13 cellular contexts compared by ENCODE assay signal in genomic region chr11:91081440-91082088, GRCh38.
DNase-seq lines count a peak whose midpoint lies in the region; ATAC-seq, FAIRE-seq and TF ChIP-seq lines count a peak whose summit lies in the region.
"Had no signal": no experiment of that assay in that cellular context is flagged by ENCODE, and none has a peak within 500 bp of the region (broad histone marks: within the 10 kb centered on the region; RNA-seq: fewer than 3 reads in every experiment).

No MANE protein-coding gene starts in this region.

- intact Hi-C loops in psoas muscle (cut with DNase I), result no loop called here
- intact Hi-C loops in HepG2 (cut with micrococcal nuclease; ENCODE audit: unreplicated experiment), result no loop called here

- WGBS in psoas muscle, 3 donors, result 32 to 43% (median 33%) methylated on average over 4 of the region's 4 CpGs
- WGBS in HepG2 (ENCODE audit: low lambda C conversion rate), result 7% methylated on average over 4 of the region's 4 CpGs

- FAIRE-seq in HepG2 (lab: Jason Lieb, UNC), result no peak

- H3K9me3 ChIP-seq in Karpas-422 (ENCODE audit: low read length) (no peaks in the 10 kb centered on the region), SJCRH30 (replicated peaks) (no peaks in the 10 kb centered on the region), psoas muscle (no peaks in the 10 kb centered on the region), HepG2 (ENCODE audit: low read length) (no peaks in the 10 kb centered on the region)

- H3K27me3 ChIP-seq in Karpas-422 (ENCODE audit: low read length) (no peaks in the 10 kb centered on the region), SJCRH30 (no peaks in the 10 kb centered on the region), psoas muscle (ENCODE audit: insufficient read depth in 3 of 3, low read length in 2 of 3) (no peaks in the 10 kb centered on the region), HepG2 (ENCODE audit: control insufficient read depth in 1 of 2, insufficient read depth in 2 of 2, low read length in 2 of 2) (no peaks in the 10 kb centered on the region)

- no peaks in the 10 kb centered on the region for H3K79me2 ChIP-seq in Karpas-422 (ENCODE audit: low read length)
- H3K79me2 ChIP-seq in HepG2 (ENCODE audit: insufficient read depth, low read length), result no peaks in the 10 kb centered on the region

- DNase-seq in Karpas-422 (peak; percentile 76), SJCRH30 (peak; percentile 71 to 87), foreskin fibroblast (peak; percentile 64 to 75), psoas muscle (peak; percentile 45 to 54), hypothalamus (lab: John Stamatoyannopoulos, UW) (no peak), cerebellum (ENCODE audit: low spot score) (no peak), HepG2 (ENCODE audit: low spot score) (no peak)
- DNase-seq: DMS79 treated with DMSO at 0.1 percent for 48 hours, NCI-H2029, posterior cingulate gyrus, T1000 had no signal

- H3K4me1 ChIP-seq in Karpas-422 (ENCODE audit: low read length) (peaks cover 69% of the 10 kb centered on the region), SJCRH30 (peaks cover 16% of the 10 kb centered on the region), psoas muscle (no peaks in the 10 kb centered on the region), HepG2 (ENCODE audit: insufficient read depth, low read length) (no peaks in the 10 kb centered on the region)

- no peak for TF ChIP-seq RAD21 in HepG2 (CRISPR knock-in tag; IDR thresholded peaks at IDR 0.05)

- TF ChIP-seq POLR2A in HepG2 (IDR thresholded peaks at IDR 0.05; ENCODE audit: insufficient read depth in 1 of 2, low read depth in 2 of 2, low read length in 2 of 2), result no peak

- H2AFZ ChIP-seq in Karpas-422 (ENCODE audit: low read length) (peak overlapping the region; percentile 32; the same call in 1 of the 2 replicates), HepG2 (ENCODE audit: low read length) (no peak overlapping the region)

- TF ChIP-seq EP300 in HepG2 (IDR thresholded peaks at IDR 0.05; ENCODE audit: low read depth in 2 of 2, low read length in 2 of 2) (no peak), HepG2 (CRISPR knock-in tag; IDR thresholded peaks at IDR 0.05; ENCODE audit: borderline replicate concordance) (no peak)

- H3K27ac ChIP-seq in Karpas-422 (ENCODE audit: low read length) (peak overlapping the region; percentile 7), SJCRH30 (peak overlapping the region; percentile 80), psoas muscle (no peak overlapping the region), HepG2 (ENCODE audit: extremely low read length, insufficient read depth, low read length) (no peak overlapping the region)

- H3K9ac ChIP-seq in Karpas-422 (ENCODE audit: low read length) (peak overlapping the region; percentile 1; the same call in 1 of the 2 replicates), HepG2 (ENCODE audit: insufficient read depth, low read depth, low read length) (no peak overlapping the region)

- H3K9me2 ChIP-seq in Karpas-422 (replicated peaks; ENCODE audit: insufficient read depth, low read length), result 0 out of 2 replicates have a peak, but pooled peaks cover 5% of the 10 kb centered on the region

- no peak overlapping the region for H3K4me3 ChIP-seq in Karpas-422 (ENCODE audit: low read length)
- H3K4me3 ChIP-seq in SJCRH30, result no peak overlapping the region
- no peak overlapping the region for H3K4me3 ChIP-seq in foreskin fibroblast (ENCODE audit: low read depth in 1 of 2, low read length in 2 of 2)
- H3K4me3 ChIP-seq in psoas muscle, result no peak overlapping the region
- H3K4me3 ChIP-seq in HepG2 (replicated peaks in 1 of 3; ENCODE audit: insufficient read depth in 1 of 3, low read depth in 2 of 3, low read length in 3 of 3), result no peak overlapping the region

- POLR2A ChIA-PET in HepG2 (lab: Yijun Ruan, JAX), result no interaction called here

- no TSS peak for BruUV-seq in HepG2 (replicated peaks; lab: Mats Ljungman, UMichigan)

- ATAC-seq in psoas muscle (peak; percentile 69 to 88 (median 82)), HG03378 (IDR thresholded peaks at IDR 0.05; ENCODE audit: unreplicated experiment) (no peak), HepG2 (no peak)
- ATAC-seq: HCT116 had no signal

- H4K20me1 ChIP-seq in Karpas-422 (ENCODE audit: insufficient read depth, low read depth, low read length) (no peaks in the 10 kb centered on the region), HepG2 (ENCODE audit: insufficient read depth, low read length) (no peaks in the 10 kb centered on the region)

- CTCF ChIA-PET in HepG2 (lab: Yijun Ruan, JAX; ENCODE audit: low intra/inter-chr PET ratio, low total read pairs), result no interaction called here

- H3K4me2 ChIP-seq in Karpas-422 (ENCODE audit: low read depth, low read length, poor library complexity, severe bottlenecking) (peak overlapping the region; percentile 38), HepG2 (ENCODE audit: low read depth, low read length) (no peak overlapping the region)

- in situ Hi-C loops in HepG2 (cut with HindIII; ENCODE audit: extremely low pct_ligation_motif_present, low pct_unique_long_range_greater_than_20kb), result no loop called here

- H3K36me3 ChIP-seq in Karpas-422 (ENCODE audit: insufficient read depth, low read length) (no peaks in the 10 kb centered on the region), SJCRH30 (no peaks in the 10 kb centered on the region), psoas muscle (ENCODE audit: insufficient read depth in 1 of 2, low read depth in 1 of 2) (no peaks in the 10 kb centered on the region), HepG2 (replicated peaks in 1 of 2; ENCODE audit: control insufficient read depth in 1 of 2, insufficient read depth in 2 of 2, low read length in 2 of 2) (no peaks in the 10 kb centered on the region)

- TF ChIP-seq CTCF in foreskin fibroblast (IDR thresholded peaks at IDR 0.05; ENCODE audit: low read depth, low read length), result no peak
- TF ChIP-seq CTCF in psoas muscle (IDR thresholded peaks at IDR 0.05), result no peak
- TF ChIP-seq CTCF in HepG2 (CRISPR knock-in tag; IDR thresholded peaks at IDR 0.05), result no peak

TF ChIP-seq in HepG2, 621 proteins besides CTCF, POLR2A, EP300 and RAD21:
- TF ChIP-seq TEAD2 (CRISPR knock-in tag; IDR thresholded peaks at IDR 0.05), result no peak
- no peak for TF ChIP-seq ZNF781 (CRISPR knock-in tag; IDR thresholded peaks at IDR 0.05; ENCODE audit: borderline replicate concordance, not compliant biosample characterization)
- TF ChIP-seq TBX3 (IDR thresholded peaks at IDR 0.05; ENCODE audit: borderline replicate concordance), result no peak
- TF ChIP-seq ZBTB10 (CRISPR knock-in tag; IDR thresholded peaks at IDR 0.05; ENCODE audit: borderline replicate concordance), result no peak
- TF ChIP-seq AGO1 (IDR thresholded peaks at IDR 0.05; ENCODE audit: low read depth, low read length, poor library complexity, severe bottlenecking), result no peak
- no peak for TF ChIP-seq CENPBD1 (CRISPR knock-in tag; IDR thresholded peaks at IDR 0.05; ENCODE audit: borderline replicate concordance, low read depth)
- TF ChIP-seq MBNL3 (CRISPR knock-in tag; conservative IDR thresholded peaks at IDR 0.05), result no peak
- no peak for TF ChIP-seq KLF15 (CRISPR knock-in tag; IDR thresholded peaks at IDR 0.05; ENCODE audit: borderline replicate concordance)
- TF ChIP-seq E2F1 (CRISPR knock-in tag; IDR thresholded peaks at IDR 0.05), result no peak
- no peak for TF ChIP-seq SETDB1 (CRISPR knock-in tag; IDR thresholded peaks at IDR 0.05; ENCODE audit: borderline replicate concordance)
- no peak for TF ChIP-seq KAT8 (CRISPR knock-in tag; IDR thresholded peaks at IDR 0.05)
- TF ChIP-seq ATF2 (CRISPR knock-in tag; IDR thresholded peaks at IDR 0.05), result no peak
TF ChIP-seq in HepG2: peak in this region for 0.

Comparison
In these comparisons a context has a peak if more than half of its experiments do, and no peak if none do; other contexts are left out.
1. DNase-seq: peak in Karpas-422 (single experiment), SJCRH30 (2 of 2), foreskin fibroblast (2 of 2) and psoas muscle (2 of 2); none in hypothalamus (0 of 51), cerebellum (single experiment) and HepG2 (single experiment).
2. H3K27ac ChIP-seq: peak in Karpas-422 (single experiment) and SJCRH30 (single experiment); none in psoas muscle (single experiment) and HepG2 (single experiment).
3. ATAC-seq: peak in psoas muscle (4 of 4); none in HG03378 (single experiment) and HepG2 (single experiment).